In genomic region chr18:23710068-23710527, GRCh38 we compare ENCODE assay signal across 1 cellular context.
TF ChIP-seq lines count a peak whose summit lies in the region.

No MANE protein-coding gene starts in this region.

TF ChIP-seq in WTC11, 78 proteins besides CTCF, POLR2A, EP300 and RAD21:
- TF ChIP-seq AFF4 (CRISPR knock-in tag; IDR thresholded peaks at IDR 0.05; ENCODE audit: borderline replicate concordance) (no peak), MLX (CRISPR knock-in tag; IDR thresholded peaks at IDR 0.05) (no peak)
